ENCODE assay signal across 9 cellular contexts in genomic region chr19:38228491-38229439, GRCh38. TPM values are rescaled to one million over a fixed set of nuclear protein-coding genes. Genes with fewer than 3 reads are reported as not detected.
DNase-seq lines count a peak whose midpoint lies in the region; ATAC-seq, FAIRE-seq and TF ChIP-seq lines count a peak whose summit lies in the region.
"Had no signal": no experiment of that assay in that cellular context is flagged by ENCODE, and none has a peak within 500 bp of the region (broad histone marks: within the 10 kb centered on the region; RNA-seq: fewer than 3 reads in every experiment).

No MANE protein-coding gene starts in this region.

- no peaks in the 10 kb centered on the region for H3K36me3 ChIP-seq in MG63
- no peaks in the 10 kb centered on the region for H3K36me3 ChIP-seq in astrocyte (ENCODE audit: insufficient read depth, low read length)

- H3K4me3 ChIP-seq in MG63 = peak overlapping the region; percentile 53
- H3K4me3 ChIP-seq in astrocyte (ENCODE audit: insufficient read depth, low read depth, low read length) = peak overlapping the region; percentile 66

- DNase-seq in DMS79 treated with DMSO at 0.1 percent for 48 hours (lab: John Stamatoyannopoulos, UW) (peak; percentile 18), MG63 (no peak), astrocyte (ENCODE audit: low read depth) (no peak), naive B cell (no peak), GM12891 (ENCODE audit: insufficient read length, low spot score) (no peak), sciatic nerve (ENCODE audit: low spot score) (no peak), GM13977 (ENCODE audit: low spot score) (no peak)
- no peak for DNase-seq in activated CD8-positive, alpha-beta memory T cell treated with anti-CD3 and anti-CD28 coated beads, Interleukin-2, amount 50 U/mL, for 48 hours

- no peak overlapping the region for H3K27ac ChIP-seq in astrocyte (ENCODE audit: low read depth, low read length)

- H3K4me3 Mint-ChIP-seq in astrocyte (ENCODE audit: unreplicated experiment) (peak overlapping the region; percentile 50), naive B cell (peak overlapping the region in 7 of 8 donors; percentile 15 to 80 (median 74))

- H3K27me3 Mint-ChIP-seq in astrocyte (ENCODE audit: low read depth, unreplicated experiment) (peaks cover 23% of the 10 kb centered on the region), naive B cell (peaks cover 40 to 72% (median 71%) of the 10 kb centered on the region in 3 donors)

- H3K27ac Mint-ChIP-seq in astrocyte (ENCODE audit: unreplicated experiment) (no peak overlapping the region), naive B cell (peak overlapping the region in 2 of 6 donors; percentile 47 to 78)

- peaks cover under 1% of the 10 kb centered on the region for H3K79me2 ChIP-seq in astrocyte (ENCODE audit: insufficient read depth, low read length)

- peaks cover 14% of the 10 kb centered on the region; the same call in 1 of the 2 replicates for H3K27me3 ChIP-seq in MG63
- H3K27me3 ChIP-seq in astrocyte (ENCODE audit: insufficient read depth, low read length) = peaks cover 3% of the 10 kb centered on the region

- ATAC-seq in naive B cell (ENCODE audit: low read depth in 2 of 2) (no peak), sciatic nerve (no peak)

- H3K9me3 ChIP-seq in MG63 (no peaks in the 10 kb centered on the region), astrocyte (ENCODE audit: insufficient read depth, low read depth, low read length) (no peaks in the 10 kb centered on the region)

- peaks cover 6% of the 10 kb centered on the region for H3K4me1 ChIP-seq in astrocyte (ENCODE audit: insufficient read depth, low read length)

- peaks cover 6% of the 10 kb centered on the region for H4K20me1 ChIP-seq in astrocyte (ENCODE audit: insufficient read depth, low read length)

- H3K36me3 Mint-ChIP-seq in astrocyte (ENCODE audit: low read depth, unreplicated experiment) (no peaks in the 10 kb centered on the region), naive B cell (no peaks in the 10 kb centered on the region)

- H3K9me3 Mint-ChIP-seq in astrocyte (ENCODE audit: unreplicated experiment) (no peaks in the 10 kb centered on the region), naive B cell (peaks cover 0 to 2% (median 0%) of the 10 kb centered on the region in 7 donors)

- peak overlapping the region; percentile 60 for H2AFZ ChIP-seq in astrocyte (ENCODE audit: low read depth, low read length)

- no peak for TF ChIP-seq POLR2A in GM12891 (IDR thresholded peaks at IDR 0.05; ENCODE audit: low read depth, low read length)

- TF ChIP-seq CTCF in astrocyte (IDR thresholded peaks at IDR 0.05; ENCODE audit: insufficient read depth, low read depth, low read length) (no peak), GM13977 (IDR thresholded peaks at IDR 0.05; ENCODE audit: extremely low read depth, insufficient read depth, missing control alignments) (no peak)

- H3K4me2 ChIP-seq in astrocyte (ENCODE audit: low read length) = peak overlapping the region; percentile 96

- peak overlapping the region; percentile 69 for H3K9ac ChIP-seq in astrocyte (ENCODE audit: low read length)

- no peak for FAIRE-seq in astrocyte (lab: Jason Lieb, UNC)
- no peak for FAIRE-seq in GM12891 (lab: Jason Lieb, UNC)
- FAIRE-seq: H54 had no signal

- peaks cover 3% of the 10 kb centered on the region for H3K4me1 Mint-ChIP-seq in astrocyte (ENCODE audit: low read depth, unreplicated experiment)
- H3K4me1 Mint-ChIP-seq in naive B cell = peaks cover 23 to 34% (median 32%) of the 10 kb centered on the region in 3 donors

- in situ Hi-C loops in GM13977 (cut with MboI; ENCODE audit: low pct_unique_long_range_greater_than_20kb, low sequenced_read_pairs, unreplicated experiment) = no loop called here

- intact Hi-C loops in sciatic nerve (cut with DNase I) = no loop called here

TF ChIP-seq in GM12891, 5 proteins besides CTCF, POLR2A, EP300 and RAD21:
- no peak for TF ChIP-seq SPI1 (IDR thresholded peaks at IDR 0.05; ENCODE audit: low read depth, low read length)
- no peak for TF ChIP-seq POU2F2 (IDR thresholded peaks at IDR 0.05; ENCODE audit: low read depth, low read length)
- no peak for TF ChIP-seq TAF1 (IDR thresholded peaks at IDR 0.05; ENCODE audit: low read depth, low read length)
- TF ChIP-seq PAX5 (IDR thresholded peaks at IDR 0.05; ENCODE audit: insufficient read depth, low read length, severe bottlenecking) = no peak
- no peak for TF ChIP-seq POLR2AphosphoS5 (IDR thresholded peaks at IDR 0.05; ENCODE audit: low read depth, low read length)

RNA-seq across cellular contexts. Expression of gene DPF1, which starts 4.7 kb away (rescaled TPM):
- total RNA-seq in MG63 (2014; rRNA removed; shearing (Covaris generic); ENCODE audit: low replicate concordance) = 6.9 and 7.0 TPM in 2 replicates
- total RNA-seq in astrocyte = 4.0 and 4.5 TPM in 2 replicates
- polyA plus RNA-seq in naive B cell (ENCODE audit: low read depth in 6 of 6) = under 1 TPM in 2 of 6 donors, not detected in 4; 0.20 to 0.41 TPM
- 1.2 TPM for polyA plus RNA-seq in GM12891 (2012; ENCODE audit: low read depth, missing spikeins)
- not detected for total RNA-seq in sciatic nerve

RNA-seq across cellular contexts. Expression of gene PPP1R14A, which starts 27.4 kb away (rescaled TPM):
- 1.0 TPM in 1 of 2 replicates, not detected in the other for total RNA-seq in MG63 (2014; rRNA removed; shearing (Covaris generic); ENCODE audit: low replicate concordance)
- 13.4 and 18.0 TPM in 2 replicates for total RNA-seq in astrocyte
- 10 to 100 TPM; 25.4 to 88.1 (median 58.8) TPM for polyA plus RNA-seq in naive B cell (ENCODE audit: low read depth in 6 of 6)
- 0.86 TPM for polyA plus RNA-seq in GM12891 (2012; ENCODE audit: low read depth, missing spikeins)
- 27.5 TPM for total RNA-seq in sciatic nerve

RNA-seq across cellular contexts. Expression of gene SPINT2, which starts 35.6 kb away (rescaled TPM):
- total RNA-seq in MG63 (2014; rRNA removed; shearing (Covaris generic); ENCODE audit: low replicate concordance) = 1.8 and 7.7 TPM in 2 replicates
- total RNA-seq in astrocyte (119 and 171 TPM in 2 replicates), sciatic nerve (27.7 TPM)
- polyA plus RNA-seq in naive B cell (ENCODE audit: low read depth in 6 of 6) = 100 to 1,000 TPM; 163 to 235 (median 190) TPM
- 47.7 TPM for polyA plus RNA-seq in GM12891 (2012; ENCODE audit: low read depth, missing spikeins)
